In the genomic region with DNA sequence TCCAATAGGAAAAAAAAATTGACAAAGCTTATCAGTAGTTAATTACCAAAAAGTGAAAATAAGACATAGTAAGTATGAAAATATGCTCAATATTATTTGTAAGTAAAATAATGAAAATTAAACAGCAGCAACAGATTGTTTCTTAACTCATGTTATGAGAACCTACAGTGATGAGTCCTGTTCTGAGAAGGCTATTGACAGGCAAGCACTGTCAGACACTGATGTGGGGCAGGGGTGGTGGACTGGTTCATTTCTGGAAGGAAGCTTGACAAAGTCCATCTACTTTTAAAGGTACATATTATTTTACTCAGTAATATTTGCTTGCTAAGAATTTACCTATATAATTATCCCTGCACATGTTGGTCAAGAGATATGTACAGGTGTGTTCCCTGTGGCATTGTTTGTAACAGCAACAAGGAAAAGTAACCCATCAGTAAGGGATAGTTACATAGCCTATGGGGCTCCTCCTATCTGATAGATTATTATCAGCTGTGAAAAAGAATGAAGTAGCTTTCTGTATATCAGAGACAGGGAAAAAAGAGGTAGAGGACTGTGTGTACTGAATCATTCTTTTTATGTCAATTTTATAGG, we compare ENCODE assay signal across 13 cellular contexts.
"Had no signal": no experiment of that assay in that cellular context is flagged by ENCODE, and none has a peak within 500 bp of the region (broad histone marks: within the 10 kb centered on the region; RNA-seq: fewer than 3 reads in every experiment).

No MANE protein-coding gene starts in this region.

- H3K27ac ChIP-seq: breast epithelium, hepatocyte, ovary, tibial nerve had no signal

- H3K4me2 ChIP-seq: hepatocyte had no signal

- H3K27me3 ChIP-seq: breast epithelium, hepatocyte, ovary, tibial nerve had no signal

- H2AFZ ChIP-seq: hepatocyte had no signal

- H3K4me1 ChIP-seq: breast epithelium had no signal

- H3K4me3 Mint-ChIP-seq: endodermal cell, neural crest cell had no signal

- DNase-seq: activated CD4-positive, alpha-beta T cell treated with anti-CD3 and anti-CD28 coated beads for 4 hours; activated effector memory CD4-positive, alpha-beta T cell treated with anti-CD3 and anti-CD28 coated beads, Interleukin-2, amount 50 U/mL, for 16 hours; activated T-cell treated with anti-CD3 and anti-CD28 coated beads for 4 hours; aorta; endodermal cell; ovary; stimulated activated CD4-positive, alpha-beta T cell treated with anti-CD3 and anti-CD28 coated beads, Interleukin-15, amount 100 ng/mL, for 24 hours; stimulated activated CD4-positive, alpha-beta T cell treated with anti-CD3 and anti-CD28 coated beads, Interleukin-4, amount 100 ng/mL, for 24 hours had no signal

- H3K27ac Mint-ChIP-seq: activated naive CD4-positive, alpha-beta T cell treated with anti-CD3 and anti-CD28 coated beads, Interleukin-2, amount 50 U/mL, for 72 hours; endodermal cell had no signal

- H3K9me3 Mint-ChIP-seq: endodermal cell, neural crest cell had no signal

- H3K9me3 ChIP-seq: breast epithelium, ovary, tibial nerve had no signal

- H3K36me3 ChIP-seq: breast epithelium, ovary, tibial nerve had no signal

- H3K4me3 ChIP-seq: breast epithelium, hepatocyte, ovary, tibial nerve had no signal

- H3K4me1 Mint-ChIP-seq: endodermal cell, neural crest cell had no signal

- H3K79me2 ChIP-seq: hepatocyte had no signal
